Comparison of ENCODE assay signal across 2 cellular contexts in the genomic region with DNA sequence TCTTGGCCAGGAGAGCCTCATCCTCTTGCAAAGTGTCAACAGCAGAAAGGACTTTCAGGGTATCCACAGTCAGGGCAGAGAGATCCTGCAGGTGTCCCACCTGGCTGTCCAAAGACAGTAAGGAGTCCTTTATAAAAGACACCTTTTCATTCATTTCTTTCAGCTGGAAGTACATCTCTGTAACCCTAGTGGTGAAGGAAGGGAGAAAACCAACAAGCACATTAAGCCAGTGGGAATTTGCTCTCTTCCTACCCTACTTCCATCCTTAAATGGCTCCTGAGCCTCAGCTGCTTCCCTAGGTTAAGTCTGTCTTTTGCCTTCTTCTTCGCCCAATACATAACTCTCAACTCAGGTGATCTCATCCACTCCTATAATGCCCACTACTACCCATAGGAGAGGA.
TF ChIP-seq lines count a peak whose summit lies in the region.

No MANE protein-coding gene starts in this region.

TF ChIP-seq in GM23338, 12 proteins besides CTCF, POLR2A, EP300 and RAD21 (continued from another document):
- no peak for TF ChIP-seq ZNF462 (CRISPR knock-in tag; IDR thresholded peaks at IDR 0.05)
- no peak for TF ChIP-seq POLR2AphosphoS5 (IDR thresholded peaks at IDR 0.05; ENCODE audit: low read depth)
- TF ChIP-seq, protein P1, sequence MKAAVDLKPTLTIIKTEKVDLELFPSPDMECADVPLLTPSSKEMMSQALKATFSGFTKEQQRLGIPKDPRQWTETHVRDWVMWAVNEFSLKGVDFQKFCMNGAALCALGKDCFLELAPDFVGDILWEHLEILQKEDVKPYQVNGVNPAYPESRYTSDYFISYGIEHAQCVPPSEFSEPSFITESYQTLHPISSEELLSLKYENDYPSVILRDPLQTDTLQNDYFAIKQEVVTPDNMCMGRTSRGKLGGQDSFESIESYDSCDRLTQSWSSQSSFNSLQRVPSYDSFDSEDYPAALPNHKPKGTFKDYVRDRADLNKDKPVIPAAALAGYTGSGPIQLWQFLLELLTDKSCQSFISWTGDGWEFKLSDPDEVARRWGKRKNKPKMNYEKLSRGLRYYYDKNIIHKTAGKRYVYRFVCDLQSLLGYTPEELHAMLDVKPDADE (IDR thresholded peaks at IDR 0.05) = no peak
- no peak for TF ChIP-seq ZNF331 (CRISPR knock-in tag; IDR thresholded peaks at IDR 0.05; ENCODE audit: low read depth)
- TF ChIP-seq REST (IDR thresholded peaks at IDR 0.05; ENCODE audit: unreplicated experiment) = no peak
- no peak for TF ChIP-seq STAT1 (IDR thresholded peaks at IDR 0.05; ENCODE audit: unreplicated experiment)
- no peak for TF ChIP-seq NANOG (IDR thresholded peaks at IDR 0.05; ENCODE audit: borderline replicate concordance)
- TF ChIP-seq EZH2 (IDR thresholded peaks at IDR 0.05; ENCODE audit: low read depth, unreplicated experiment) = no peak

TF ChIP-seq in WTC11, 78 proteins besides CTCF, POLR2A, EP300 and RAD21 (continued from another document):
- no peak for TF ChIP-seq AR (CRISPR knock-in tag; IDR thresholded peaks at IDR 0.05)
- TF ChIP-seq ESRRA (CRISPR knock-in tag; IDR thresholded peaks at IDR 0.05; ENCODE audit: borderline replicate concordance) = no peak
- TF ChIP-seq ZNF121 (CRISPR knock-in tag; IDR thresholded peaks at IDR 0.05) = no peak
